ENCODE assay signal across 11 cellular contexts in the genomic region with DNA sequence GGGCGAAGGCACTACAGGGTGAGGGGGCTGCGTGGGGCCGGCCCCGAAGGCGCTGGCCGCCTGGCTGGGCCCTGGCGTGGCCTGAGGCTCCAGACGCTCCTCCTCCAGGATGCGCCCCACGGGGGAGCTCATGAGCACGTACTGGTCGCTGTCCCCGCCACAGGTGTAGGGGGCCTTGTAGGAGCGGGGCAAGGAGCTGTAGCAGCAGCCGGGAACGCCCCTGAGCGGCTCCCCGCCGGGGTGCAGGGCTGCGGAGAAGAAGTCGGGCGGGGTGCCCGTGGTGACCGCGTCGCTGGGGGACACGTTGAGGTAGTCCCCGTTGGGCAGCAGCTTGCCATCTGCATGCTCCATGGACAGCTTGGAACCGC. TPM values are rescaled to one million over a fixed set of nuclear protein-coding genes. Genes with fewer than 3 reads are reported as not detected.
A peak's percentile ranks its signal among the peaks of the same experiment; 100 is the strongest.
DNase-seq lines count a peak whose midpoint lies in the region; ATAC-seq and TF ChIP-seq lines count a peak whose summit lies in the region.
"Had no signal": no experiment of that assay in that cellular context is flagged by ENCODE, and none has a peak within 500 bp of the region (broad histone marks: within the 10 kb centered on the region; RNA-seq: fewer than 3 reads in every experiment).

No MANE protein-coding gene starts in this region.

- H3K9me3 Mint-ChIP-seq in activated CD8-positive, alpha-beta memory T cell treated with anti-CD3 and anti-CD28 coated beads, Interleukin-2, amount 10 ng/mL, durations not matched to agents 7 days and 5 days (ENCODE audit: low read depth) = no peaks in the 10 kb centered on the region
- H3K9me3 Mint-ChIP-seq: activated CD4-positive, alpha-beta memory T cell treated with anti-CD3 and anti-CD28 coated beads for 36 hours; activated naive CD8-positive, alpha-beta T cell treated with anti-CD3 and anti-CD28 coated beads for 36 hours had no signal

- POLR2A ChIA-PET in PC-3 (lab: Charles Lee; ENCODE audit: unreplicated experiment) = interaction anchor here (0.5 kb wide), 1 partner anchor 502 kb away, joined by 3 read pairs; no protein-coding TSS in a partner anchor

- no peaks in the 10 kb centered on the region for H3K36me3 ChIP-seq in PC-3 (ENCODE audit: low read depth, low read length)
- peaks cover 0 to 15% of the 10 kb centered on the region in 2 donors for H3K36me3 ChIP-seq in gastrocnemius medialis

- 0 out of 2 replicates have a peak, but pooled peaks have one; percentile 3 for ATAC-seq in PC-3
- ATAC-seq in gastrocnemius medialis = no peak
- no peak for ATAC-seq in activated CD8-positive, alpha-beta memory T cell treated with anti-CD3 and anti-CD28 coated beads, Interleukin-2, amount 10 ng/mL, durations not matched to agents 7 days and 5 days

- DNase-seq in ELF-1 (ENCODE audit: low read depth, low spot score) (peak; percentile 69), PC-3 (peak; percentile 52), ecto neural progenitor cell (ENCODE audit: low spot score) (peak; percentile 69), gastrocnemius medialis (no peak), nucleus accumbens (lab: John Stamatoyannopoulos, UW) (no peak), SW480 (ENCODE audit: low spot score) (no peak), foreskin melanocyte (no peak)
- DNase-seq in activated CD8-positive, alpha-beta memory T cell treated with anti-CD3 and anti-CD28 coated beads, Interleukin-2, amount 10 ng/mL, durations not matched to agents 7 days and 5 days = no peak
- DNase-seq: activated CD4-positive, alpha-beta memory T cell treated with anti-CD3 and anti-CD28 coated beads for 36 hours; activated naive CD8-positive, alpha-beta T cell treated with anti-CD3 and anti-CD28 coated beads for 36 hours; Kasumi-1 had no signal

- H3K27me3 ChIP-seq in PC-3 (ENCODE audit: low read length) (no peaks in the 10 kb centered on the region), gastrocnemius medialis (no peaks in the 10 kb centered on the region)

- TF ChIP-seq CTCF in PC-3 (conservative IDR thresholded peaks at IDR 0.05; ENCODE audit: low read depth, low read length) (peak; percentile 43; the same call in 1 of the 2 replicates), gastrocnemius medialis (IDR thresholded peaks at IDR 0.05 in 4 of 5, conservative IDR thresholded peaks at IDR 0.05 in 1 of 5) (no peak)

- H3F3A ChIP-seq in PC-3 (ENCODE audit: low read length, unreplicated experiment) = no peaks in the 10 kb centered on the region

- no peaks in the 10 kb centered on the region for H3K36me3 Mint-ChIP-seq in activated CD8-positive, alpha-beta memory T cell treated with anti-CD3 and anti-CD28 coated beads, Interleukin-2, amount 10 ng/mL, durations not matched to agents 7 days and 5 days

- no peak overlapping the region for H2AFZ ChIP-seq in PC-3 (ENCODE audit: low read length)

- BruUV-seq in PC-3 (replicated peaks; lab: Mats Ljungman, UMichigan) = no TSS peak

- H3K27ac ChIP-seq in PC-3 (ENCODE audit: low read length) = no peak overlapping the region
- peak overlapping the region in 1 of 4 donors; percentile 65 for H3K27ac ChIP-seq in gastrocnemius medialis

- H4K20me1 ChIP-seq in PC-3 (ENCODE audit: low read length) = peaks cover 10% of the 10 kb centered on the region; the same call in 1 of the 2 replicates

- H3K9me3 ChIP-seq in PC-3 (ENCODE audit: low read length) = no peaks in the 10 kb centered on the region
- H3K9me3 ChIP-seq in gastrocnemius medialis = no peaks in the 10 kb centered on the region

- CTCF ChIA-PET in PC-3 (lab: Charles Lee) = interaction anchor here (0.6 to 1.2 kb wide), 3 partner anchors 173 to 337 kb away, joined by 3 read pairs; no protein-coding TSS in a partner anchor
- CTCF ChIA-PET in activated CD8-positive, alpha-beta memory T cell treated with anti-CD3 and anti-CD28 coated beads, Interleukin-2, amount 10 ng/mL, durations not matched to agents 7 days and 5 days (lab: Charles Lee) = no interaction called here

- in situ Hi-C loops in gastrocnemius medialis (cut with MboI; ENCODE audit: low sequenced_read_pairs in 4 of 4) = loop anchor here (25.0 kb wide), 4 partner anchors 329 to 1571 kb away; a partner anchor contains a TSS

- peak overlapping the region; percentile 75 for H3K4me3 ChIP-seq in PC-3 (ENCODE audit: low read length)
- H3K4me3 ChIP-seq in gastrocnemius medialis = peak overlapping the region; percentile 50 to 74 (median 62)

- H3K79me2 ChIP-seq in PC-3 (ENCODE audit: low read length) = peaks cover 63% of the 10 kb centered on the region

- H3K4me3 Mint-ChIP-seq in activated CD8-positive, alpha-beta memory T cell treated with anti-CD3 and anti-CD28 coated beads, Interleukin-2, amount 10 ng/mL, durations not matched to agents 7 days and 5 days = no peak overlapping the region
- H3K4me3 Mint-ChIP-seq: activated CD4-positive, alpha-beta memory T cell treated with anti-CD3 and anti-CD28 coated beads for 36 hours; activated naive CD8-positive, alpha-beta T cell treated with anti-CD3 and anti-CD28 coated beads for 36 hours had no signal

- TF ChIP-seq POLR2A in gastrocnemius medialis (IDR thresholded peaks at IDR 0.05) = no peak

- intact Hi-C loops in PC-3 (cut with micrococcal nuclease) (loop anchor here (5.0 to 10.0 kb wide), 2 partner anchors 41 to 509 kb away; no protein-coding TSS in a partner anchor), gastrocnemius medialis (cut with DNase I; ENCODE audit: low total_unique reads) (loop anchor here (10.0 kb wide), 1 partner anchor 1569 kb away; a partner anchor contains a TSS)

- no peak overlapping the region for H3K27ac Mint-ChIP-seq in activated CD8-positive, alpha-beta memory T cell treated with anti-CD3 and anti-CD28 coated beads, Interleukin-2, amount 10 ng/mL, durations not matched to agents 7 days and 5 days
- H3K27ac Mint-ChIP-seq: activated CD4-positive, alpha-beta memory T cell treated with anti-CD3 and anti-CD28 coated beads for 36 hours; activated naive CD8-positive, alpha-beta T cell treated with anti-CD3 and anti-CD28 coated beads for 36 hours had no signal

- H3K4me1 Mint-ChIP-seq in activated CD8-positive, alpha-beta memory T cell treated with anti-CD3 and anti-CD28 coated beads, Interleukin-2, amount 10 ng/mL, durations not matched to agents 7 days and 5 days = peaks cover 21% of the 10 kb centered on the region

- peaks cover 21% of the 10 kb centered on the region for H3K4me1 ChIP-seq in PC-3 (ENCODE audit: insufficient read depth, low read length)
- peaks cover 26 to 34% of the 10 kb centered on the region in 2 donors for H3K4me1 ChIP-seq in gastrocnemius medialis

- H3K9me2 ChIP-seq in PC-3 (replicated peaks; ENCODE audit: low read length) = no peaks in the 10 kb centered on the region

- H3K9ac ChIP-seq in PC-3 (ENCODE audit: low read length) = peak overlapping the region; percentile 70

- peaks cover 4% of the 10 kb centered on the region for H3K27me3 Mint-ChIP-seq in activated CD8-positive, alpha-beta memory T cell treated with anti-CD3 and anti-CD28 coated beads, Interleukin-2, amount 10 ng/mL, durations not matched to agents 7 days and 5 days
- H3K27me3 Mint-ChIP-seq: activated CD4-positive, alpha-beta memory T cell treated with anti-CD3 and anti-CD28 coated beads for 36 hours had no signal

- H3K4me2 ChIP-seq in PC-3 (ENCODE audit: low read length) = peak overlapping the region; percentile 91

RNA-seq across cellular contexts. Expression of a gene that starts 3.0 kb away (rescaled TPM):
- total RNA-seq in PC-3 (2014; rRNA removed) (5.6 and 7.5 TPM in 2 replicates), gastrocnemius medialis (10 to 100 TPM; 23.8 to 65.6 (median 28.7) TPM)
- 1 to 10 TPM; 1.6 to 2.0 TPM for total RNA-seq in activated CD8-positive, alpha-beta memory T cell treated with anti-CD3 and anti-CD28 coated beads, Interleukin-2, amount 10 ng/mL, durations not matched to agents 7 days and 5 days

Comparison
In these comparisons a context has a peak if more than half of its experiments do, and no peak if none do; other contexts are left out.
1. DNase-seq: peak in ELF-1 (single experiment), PC-3 (single experiment) and ecto neural progenitor cell (single experiment); none in gastrocnemius medialis (0 of 2), nucleus accumbens (0 of 56), SW480 (single experiment), activated CD8-positive, alpha-beta memory T cell treated with anti-CD3 and anti-CD28 coated beads, Interleukin-2, amount 10 ng/mL, durations not matched to agents 7 days and 5 days (single experiment) and foreskin melanocyte (single experiment).